In genomic region chr6:116570856-116571682, GRCh38 we compare ENCODE assay signal across 8 cellular contexts. TPM values are rescaled to one million over a fixed set of nuclear protein-coding genes. Genes with fewer than 3 reads are reported as not detected.
A peak's percentile ranks its signal among the peaks of the same experiment; 100 is the strongest.
DNase-seq lines count a peak whose midpoint lies in the region; ATAC-seq, FAIRE-seq and TF ChIP-seq lines count a peak whose summit lies in the region.

Gene RWDD1 (plus strand): TSS chr6:116571504. CDS start chr6:116571583, 79 bp downstream.

- DNase-seq in GM12891 (ENCODE audit: insufficient read length, low spot score) (peak; percentile 87), NCI-H1436 treated with DMSO at 0.1 percent for 48 hours (lab: John Stamatoyannopoulos, UW) (peak; percentile 88), T-cell (peak; percentile 94 to 99 (median 98)), cardiac septum (ENCODE audit: low spot score) (peak; percentile 100), pons (ENCODE audit: low spot score) (peak; percentile 98), type B pancreatic cell (ENCODE audit: extremely low spot score, unreplicated experiment) (peak; percentile 99)

- WGBS in adipose tissue, 3 donors = 0 to 1% (median 0%) methylated on average over 59 to 62 of the region's 62 CpGs

- peak; percentile 99 for FAIRE-seq in GM12891 (lab: Jason Lieb, UNC)

- H3K4me1 Mint-ChIP-seq in T-cell (peaks cover 50 to 58% (median 51%) of the 10 kb centered on the region in 3 donors), type B pancreatic cell (ENCODE audit: unreplicated experiment) (peaks cover 20% of the 10 kb centered on the region)

- ATAC-seq in HG02840 (IDR thresholded peaks at IDR 0.05; ENCODE audit: low FRiP score, unreplicated experiment) = peak; percentile 96
- ATAC-seq in T-cell (replicated peaks in 1 of 4) = peak; percentile 92 to 97 (median 93)

- peak; percentile 78; the same call in 1 of the 2 replicates for TF ChIP-seq POLR2A in GM12891 (IDR thresholded peaks at IDR 0.05; ENCODE audit: low read depth, low read length)

- H3K27ac Mint-ChIP-seq in T-cell (peak within 1 kb of the TSS; percentile 97 to 99), type B pancreatic cell (peak within 1 kb of the TSS; percentile 95)

- intact Hi-C loops in cardiac septum (cut with DNase I) = loop anchor here (2.0 to 5.0 kb wide), 2 partner anchors 34 to 292 kb away; partner anchors contain the start of gene TSPYL1

- peak within 1 kb of the TSS; percentile 86 for H3K27ac ChIP-seq in adipose tissue (ENCODE audit: low read depth, low read length)

- no peaks in the 10 kb centered on the region for H3K9me3 Mint-ChIP-seq in T-cell
- no peaks in the 10 kb centered on the region for H3K9me3 Mint-ChIP-seq in type B pancreatic cell

- H3K4me3 Mint-ChIP-seq in T-cell (peak within 1 kb of the TSS; percentile 92 to 100 (median 98)), type B pancreatic cell (peak within 1 kb of the TSS; percentile 99)

- H3K36me3 Mint-ChIP-seq in T-cell = peaks cover 11% of the 10 kb centered on the region
- H3K36me3 Mint-ChIP-seq in type B pancreatic cell = no peaks in the 10 kb centered on the region

- H3K27me3 Mint-ChIP-seq in T-cell (no peaks in the 10 kb centered on the region), type B pancreatic cell (peaks cover 9% of the 10 kb centered on the region)

- POLR2A ChIA-PET in T-cell (lab: Charles Lee) = interaction anchor here (0.5 to 3.6 kb wide), 17 partner anchors 8 to 355 kb away, joined by 3 to 21 read pairs (median 4); partner anchors contain the start of genes TSPYL1 (in 2 of the 2), KPNA5 (in 1 of the 2) and ZUP1 (in 1 of the 2)

- no peak for TF ChIP-seq CTCF in type B pancreatic cell (conservative IDR thresholded peaks at IDR 0.05)

- CTCF ChIA-PET in T-cell (lab: Charles Lee) = interaction anchor here (0.6 to 2.3 kb wide), 11 partner anchors 10 to 470 kb away, joined by 3 to 12 read pairs (median 4); no protein-coding TSS in a partner anchor

TF ChIP-seq in GM12891, 5 proteins besides CTCF, POLR2A, EP300 and RAD21:
- TF ChIP-seq POLR2AphosphoS5 (IDR thresholded peaks at IDR 0.05; ENCODE audit: low read depth, low read length) (peak; percentile 95), TAF1 (IDR thresholded peaks at IDR 0.05; ENCODE audit: low read depth, low read length) (peak; percentile 85), PAX5 (IDR thresholded peaks at IDR 0.05; ENCODE audit: insufficient read depth, low read length, severe bottlenecking) (peak; percentile 58), SPI1 (IDR thresholded peaks at IDR 0.05; ENCODE audit: low read depth, low read length) (no peak), POU2F2 (IDR thresholded peaks at IDR 0.05; ENCODE audit: low read depth, low read length) (peak; percentile 76)

RNA-seq across cellular contexts. Expression of gene RWDD1, which starts in this region (rescaled TPM):
- 44.1 TPM for polyA plus RNA-seq in GM12891 (2012; ENCODE audit: low read depth, missing spikeins)
- total RNA-seq in T-cell (10 to 100 TPM; 29.3 to 48.9 (median 35.8) TPM), cardiac septum (52.9 TPM), type B pancreatic cell (ENCODE audit: low replicate concordance) (37.2 and 40.0 TPM in 2 replicates)
- 10 to 100 TPM; 38.8 to 82.7 (median 40.1) TPM for polyA plus RNA-seq in adipose tissue

Comparison
In these comparisons a context has a peak if more than half of its experiments do, and no peak if none do; other contexts are left out.
1. Peak in every context shown above with its lines: DNase-seq, ATAC-seq and H3K27ac ChIP-seq.